ENCODE assay signal across 21 cellular contexts in genomic region chr16:11556214-11556819, GRCh38. TPM values are rescaled to one million over a fixed set of nuclear protein-coding genes. Genes with fewer than 3 reads are reported as not detected.
DNase-seq lines count a peak whose midpoint lies in the region; ATAC-seq, FAIRE-seq and TF ChIP-seq lines count a peak whose summit lies in the region.
"Had no signal": no experiment of that assay in that cellular context is flagged by ENCODE, and none has a peak within 500 bp of the region (broad histone marks: within the 10 kb centered on the region; RNA-seq: fewer than 3 reads in every experiment).

No MANE protein-coding gene starts in this region.

- H3K4me1 Mint-ChIP-seq in stimulated activated naive CD8-positive, alpha-beta T cell treated with anti-CD3 and anti-CD28 coated beads, Interleukin-15, Interleukin-2, amounts not matched to agents 100 ng/mL and 50 ng/mL, for 24 hours (ENCODE audit: low read depth): peaks cover 54% of the 10 kb centered on the region
- peaks cover 51% of the 10 kb centered on the region for H3K4me1 Mint-ChIP-seq in activated T-helper 1 cell treated with anti-CD3 and anti-CD28 coated beads, Interleukin-12 subunit alpha, Interleukin-12 subunit beta, Interleukin-2, Interleukin-4 antibody, amounts not matched to agents 30 ng/mL and 10 ng/mL and 1 ng/mL, durations not matched to agents 14 hours and 24 hours and 36 hours (ENCODE audit: low read depth)
- peaks cover 9% of the 10 kb centered on the region for H3K4me1 Mint-ChIP-seq in mesothelial cell of epicardium

- H3K9ac ChIP-seq in HepG2 (ENCODE audit: insufficient read depth, low read depth, low read length): no peak overlapping the region
- H3K9ac ChIP-seq: SK-N-SH had no signal

- H3K79me2 ChIP-seq in HepG2 (ENCODE audit: insufficient read depth, low read length): peaks cover 37% of the 10 kb centered on the region

- peak overlapping the region; percentile 78 for H3K27ac Mint-ChIP-seq in stimulated activated naive CD8-positive, alpha-beta T cell treated with anti-CD3 and anti-CD28 coated beads, Interleukin-15, Interleukin-2, amounts not matched to agents 100 ng/mL and 50 ng/mL, for 24 hours
- peak overlapping the region; percentile 90 for H3K27ac Mint-ChIP-seq in activated T-helper 1 cell treated with anti-CD3 and anti-CD28 coated beads, Interleukin-12 subunit alpha, Interleukin-12 subunit beta, Interleukin-2, Interleukin-4 antibody, amounts not matched to agents 30 ng/mL and 10 ng/mL and 1 ng/mL, durations not matched to agents 14 hours and 24 hours and 36 hours
- H3K27ac Mint-ChIP-seq in mesothelial cell of epicardium: no peak overlapping the region

- FAIRE-seq in HepG2 (lab: Jason Lieb, UNC): no peak
- FAIRE-seq: astrocyte, colon, D721Med, GM19239, TTC549 had no signal

- no TSS peak for BruUV-seq in HepG2 (replicated peaks; lab: Mats Ljungman, UMichigan)

- no peaks in the 10 kb centered on the region; the same call in 1 of the 2 replicates for H4K20me1 ChIP-seq in HepG2 (ENCODE audit: insufficient read depth, low read length)

- H3K9me3 ChIP-seq in HepG2 (ENCODE audit: low read length) (peaks cover 20% of the 10 kb centered on the region), upper lobe of right lung (no peaks in the 10 kb centered on the region)
- H3K9me3 ChIP-seq: gastrocnemius medialis had no signal

- no peak for TF ChIP-seq CTCF in HepG2 (CRISPR knock-in tag; IDR thresholded peaks at IDR 0.05)
- no peak for TF ChIP-seq CTCF in upper lobe of right lung (IDR thresholded peaks at IDR 0.05)
- no peak for TF ChIP-seq CTCF in mesothelial cell of epicardium (IDR thresholded peaks at IDR 0.05; ENCODE audit: unreplicated experiment)

- H3K4me3 Mint-ChIP-seq in stimulated activated naive CD8-positive, alpha-beta T cell treated with anti-CD3 and anti-CD28 coated beads, Interleukin-15, Interleukin-2, amounts not matched to agents 100 ng/mL and 50 ng/mL, for 24 hours: no peak overlapping the region
- peak overlapping the region; percentile 67 for H3K4me3 Mint-ChIP-seq in activated T-helper 1 cell treated with anti-CD3 and anti-CD28 coated beads, Interleukin-12 subunit alpha, Interleukin-12 subunit beta, Interleukin-2, Interleukin-4 antibody, amounts not matched to agents 30 ng/mL and 10 ng/mL and 1 ng/mL, durations not matched to agents 14 hours and 24 hours and 36 hours
- no peak overlapping the region for H3K4me3 Mint-ChIP-seq in mesothelial cell of epicardium

- no peak overlapping the region for H2AFZ ChIP-seq in HepG2 (ENCODE audit: low read length)

- POLR2A ChIA-PET in HepG2 (lab: Yijun Ruan, JAX): no interaction called here

- H3K36me3 Mint-ChIP-seq in stimulated activated naive CD8-positive, alpha-beta T cell treated with anti-CD3 and anti-CD28 coated beads, Interleukin-15, Interleukin-2, amounts not matched to agents 100 ng/mL and 50 ng/mL, for 24 hours (ENCODE audit: low read depth): peaks cover 65% of the 10 kb centered on the region
- peaks cover 53% of the 10 kb centered on the region for H3K36me3 Mint-ChIP-seq in activated T-helper 1 cell treated with anti-CD3 and anti-CD28 coated beads, Interleukin-12 subunit alpha, Interleukin-12 subunit beta, Interleukin-2, Interleukin-4 antibody, amounts not matched to agents 30 ng/mL and 10 ng/mL and 1 ng/mL, durations not matched to agents 14 hours and 24 hours and 36 hours (ENCODE audit: low read depth)
- peaks cover 35% of the 10 kb centered on the region for H3K36me3 Mint-ChIP-seq in mesothelial cell of epicardium

- no peak for ATAC-seq in stimulated activated naive CD8-positive, alpha-beta T cell treated with anti-CD3 and anti-CD28 coated beads, Interleukin-15, Interleukin-2, amounts not matched to agents 100 U/mL and 50 U/mL, for 24 hours
- no peak for ATAC-seq in HepG2
- no peak for ATAC-seq in upper lobe of right lung
- ATAC-seq: gastrocnemius medialis had no signal

- no peaks in the 10 kb centered on the region for H3K27me3 Mint-ChIP-seq in stimulated activated naive CD8-positive, alpha-beta T cell treated with anti-CD3 and anti-CD28 coated beads, Interleukin-15, Interleukin-2, amounts not matched to agents 100 ng/mL and 50 ng/mL, for 24 hours
- no peaks in the 10 kb centered on the region for H3K27me3 Mint-ChIP-seq in activated T-helper 1 cell treated with anti-CD3 and anti-CD28 coated beads, Interleukin-12 subunit alpha, Interleukin-12 subunit beta, Interleukin-2, Interleukin-4 antibody, amounts not matched to agents 30 ng/mL and 10 ng/mL and 1 ng/mL, durations not matched to agents 14 hours and 24 hours and 36 hours (ENCODE audit: insufficient read depth)
- H3K27me3 Mint-ChIP-seq in mesothelial cell of epicardium (ENCODE audit: low read depth): no peaks in the 10 kb centered on the region

- no peak for TF ChIP-seq POLR2A in HepG2 (IDR thresholded peaks at IDR 0.05; ENCODE audit: insufficient read depth in 1 of 2, low read depth in 2 of 2, low read length in 2 of 2)

- TF ChIP-seq RAD21 in HepG2 (CRISPR knock-in tag; IDR thresholded peaks at IDR 0.05): no peak

- no peak for DNase-seq in stimulated activated naive CD8-positive, alpha-beta T cell treated with anti-CD3 and anti-CD28 coated beads, Interleukin-15, Interleukin-2, amounts not matched to agents 100 U/mL and 50 U/mL, for 24 hours
- DNase-seq in activated T-helper 1 cell treated with anti-CD3 and anti-CD28 coated beads, Interleukin-12 subunit alpha, Interleukin-12 subunit beta, Interleukin-2, Interleukin-4 antibody, amounts not matched to agents 30 ng/mL and 10 ng/mL and 1 ng/mL, durations not matched to agents 14 hours and 24 hours and 36 hours (ENCODE audit: low spot score): no peak
- DNase-seq in HepG2 (ENCODE audit: low spot score): no peak
- no peak for DNase-seq in NAMALWA (ENCODE audit: low spot score)
- no peak for DNase-seq in upper lobe of right lung
- no peak for DNase-seq in mesothelial cell of epicardium (ENCODE audit: low spot score in 2 of 2, unreplicated experiment in 2 of 2)
- DNase-seq: gastrocnemius medialis, H7, MV-4-11, NCI-H1930, NCI-H446, occipital lobe, retina, SK-N-SH, stomach had no signal

- in situ Hi-C loops in HepG2 (cut with HindIII; ENCODE audit: extremely low pct_ligation_motif_present, low pct_unique_long_range_greater_than_20kb): no loop called here

- CTCF ChIA-PET in HepG2 (lab: Yijun Ruan, JAX; ENCODE audit: low intra/inter-chr PET ratio, low total read pairs): no interaction called here

- H3K4me1 ChIP-seq in HepG2 (ENCODE audit: insufficient read depth, low read length) (peaks cover 28% of the 10 kb centered on the region), upper lobe of right lung (peaks cover 37% of the 10 kb centered on the region)

- no peak overlapping the region for H3K27ac ChIP-seq in HepG2 (ENCODE audit: extremely low read length, insufficient read depth, low read length)
- no peak overlapping the region for H3K27ac ChIP-seq in upper lobe of right lung
- H3K27ac ChIP-seq: gastrocnemius medialis had no signal

- H3K36me3 ChIP-seq in HepG2 (replicated peaks in 1 of 2; ENCODE audit: control insufficient read depth in 1 of 2, insufficient read depth in 2 of 2, low read length in 2 of 2) (peaks cover 38 to 66% of the 10 kb centered on the region in 2 experiments), upper lobe of right lung (peaks cover 57% of the 10 kb centered on the region)

- H3K4me2 ChIP-seq in HepG2 (ENCODE audit: low read depth, low read length): no peak overlapping the region
- H3K4me2 ChIP-seq: SK-N-SH had no signal

- no peaks in the 10 kb centered on the region for H3K9me3 Mint-ChIP-seq in stimulated activated naive CD8-positive, alpha-beta T cell treated with anti-CD3 and anti-CD28 coated beads, Interleukin-15, Interleukin-2, amounts not matched to agents 100 ng/mL and 50 ng/mL, for 24 hours
- H3K9me3 Mint-ChIP-seq in activated T-helper 1 cell treated with anti-CD3 and anti-CD28 coated beads, Interleukin-12 subunit alpha, Interleukin-12 subunit beta, Interleukin-2, Interleukin-4 antibody, amounts not matched to agents 30 ng/mL and 10 ng/mL and 1 ng/mL, durations not matched to agents 14 hours and 24 hours and 36 hours: peaks cover 11% of the 10 kb centered on the region
- peaks cover 16% of the 10 kb centered on the region for H3K9me3 Mint-ChIP-seq in mesothelial cell of epicardium

- WGBS in HepG2 (ENCODE audit: low lambda C conversion rate): 96% methylated on average over 13 of the region's 13 CpGs

- H3K4me3 ChIP-seq in HepG2 (replicated peaks in 1 of 3; ENCODE audit: insufficient read depth in 1 of 3, low read depth in 2 of 3, low read length in 3 of 3) (no peak overlapping the region), upper lobe of right lung (no peak overlapping the region)
- H3K4me3 ChIP-seq: gastrocnemius medialis, stomach had no signal

- H3K27me3 ChIP-seq in HepG2 (ENCODE audit: control insufficient read depth in 1 of 2, insufficient read depth in 2 of 2, low read length in 2 of 2) (no peaks in the 10 kb centered on the region), upper lobe of right lung (no peaks in the 10 kb centered on the region)
- H3K27me3 ChIP-seq: gastrocnemius medialis, stomach had no signal

- TF ChIP-seq EP300 in HepG2 (IDR thresholded peaks at IDR 0.05; ENCODE audit: low read depth in 2 of 2, low read length in 2 of 2): no peak
- no peak for TF ChIP-seq EP300 in HepG2 (CRISPR knock-in tag; IDR thresholded peaks at IDR 0.05; ENCODE audit: borderline replicate concordance)

- intact Hi-C loops in activated T-helper 1 cell treated with anti-CD3 and anti-CD28 coated beads, Interleukin-12 subunit alpha, Interleukin-12 subunit beta, Interleukin-2, Interleukin-4 antibody, amounts not matched to agents 30 ng/mL and 10 ng/mL and 1 ng/mL, durations not matched to agents 14 hours and 24 hours and 36 hours (cut with micrococcal nuclease): no loop called here
- intact Hi-C loops in HepG2 (cut with micrococcal nuclease; ENCODE audit: unreplicated experiment) (no loop called here), upper lobe of right lung (cut with DNase I) (no loop called here)

RNA-seq across cellular contexts. Expression of gene LITAF, which starts 30.4 kb away (rescaled TPM):
- 197 and 199 TPM in 2 replicates for total RNA-seq in activated T-helper 1 cell treated with anti-CD3 and anti-CD28 coated beads, Interleukin-12 subunit alpha, Interleukin-12 subunit beta, Interleukin-2, Interleukin-4 antibody, amounts not matched to agents 30 ng/mL and 10 ng/mL and 1 ng/mL, durations not matched to agents 14 hours and 24 hours and 36 hours
- total RNA-seq in HepG2 (2016; rRNA removed; fragmentation: Illumina TruSeq; extraction: Trizol): 141 and 186 TPM in 2 replicates
- total RNA-seq in HepG2 (2016; cell fraction: cytosol; rRNA removed; fragmentation: Illumina TruSeq; extraction: Trizol; ENCODE audit: low read depth): 30.0 and 32.3 TPM in 2 replicates
- 139 and 174 TPM in 2 replicates for total RNA-seq in HepG2 (2016; cell fraction: insoluble cytoplasmic fraction; rRNA removed; fragmentation: Illumina TruSeq; extraction: Trizol)
- 118 and 119 TPM in 2 replicates for total RNA-seq in HepG2 (2016; cell fraction: membrane; rRNA removed; fragmentation: Illumina TruSeq; extraction: Trizol)
- total RNA-seq in HepG2 (2016; cell fraction: nucleus; rRNA removed; fragmentation: Illumina TruSeq; extraction: Trizol): 60.6 and 72.1 TPM in 2 replicates
- 80.1 and 95.5 TPM in 2 replicates for polyA plus RNA-seq in HepG2 (2011; rRNA removed)
- 121 and 137 TPM in 2 replicates for polyA plus RNA-seq in HepG2 (2011; cell fraction: cytosol; rRNA removed)
- polyA plus RNA-seq in HepG2 (2011; cell fraction: nucleus; rRNA removed): 61.9 and 67.8 TPM in 2 replicates
- 113 and 128 TPM in 2 replicates for polyA plus RNA-seq in HepG2 (2012)
- polyA plus RNA-seq in HepG2 (2016; cell fraction: cytosol; fragmentation: Illumina TruSeq; extraction: Trizol; ENCODE audit: low read depth): 48.2 and 51.8 TPM in 2 replicates
- 322 and 369 TPM in 2 replicates for polyA plus RNA-seq in HepG2 (2016; cell fraction: insoluble cytoplasmic fraction; fragmentation: Illumina TruSeq; extraction: Trizol; ENCODE audit: low read depth)
- polyA plus RNA-seq in HepG2 (2016; cell fraction: membrane; fragmentation: Illumina TruSeq; extraction: Trizol; ENCODE audit: low read depth): 139 and 153 TPM in 2 replicates
- 125 and 129 TPM in 2 replicates for polyA plus RNA-seq in HepG2 (2016; cell fraction: nucleus; fragmentation: Illumina TruSeq; extraction: Trizol; ENCODE audit: insufficient read depth, low read depth)
- polyA minus RNA-seq in HepG2 (2011; rRNA and poly(A)+ RNA removed; ENCODE audit: low replicate concordance): 155 and 250 TPM in 2 replicates
- polyA minus RNA-seq in HepG2 (2011; cell fraction: cytosol; rRNA and poly(A)+ RNA removed): 71.1 and 86.5 TPM in 2 replicates
- polyA minus RNA-seq in HepG2 (2011; cell fraction: nucleus; rRNA and poly(A)+ RNA removed): 45.8 and 58.4 TPM in 2 replicates
- 242 TPM for total RNA-seq in upper lobe of right lung
- 60.8 to 71.0 TPM (median 62.0 TPM) in 3 replicates for total RNA-seq in mesothelial cell of epicardium
